Comparison of ENCODE assay signal across 1 cellular context in genomic region chr2:208174144-208174543, GRCh38.
TF ChIP-seq lines count a peak whose summit lies in the region.

No MANE protein-coding gene starts in this region.

TF ChIP-seq in GM23338, 12 proteins besides CTCF, POLR2A, EP300 and RAD21 (continued from another document):
- TF ChIP-seq, protein P1, sequence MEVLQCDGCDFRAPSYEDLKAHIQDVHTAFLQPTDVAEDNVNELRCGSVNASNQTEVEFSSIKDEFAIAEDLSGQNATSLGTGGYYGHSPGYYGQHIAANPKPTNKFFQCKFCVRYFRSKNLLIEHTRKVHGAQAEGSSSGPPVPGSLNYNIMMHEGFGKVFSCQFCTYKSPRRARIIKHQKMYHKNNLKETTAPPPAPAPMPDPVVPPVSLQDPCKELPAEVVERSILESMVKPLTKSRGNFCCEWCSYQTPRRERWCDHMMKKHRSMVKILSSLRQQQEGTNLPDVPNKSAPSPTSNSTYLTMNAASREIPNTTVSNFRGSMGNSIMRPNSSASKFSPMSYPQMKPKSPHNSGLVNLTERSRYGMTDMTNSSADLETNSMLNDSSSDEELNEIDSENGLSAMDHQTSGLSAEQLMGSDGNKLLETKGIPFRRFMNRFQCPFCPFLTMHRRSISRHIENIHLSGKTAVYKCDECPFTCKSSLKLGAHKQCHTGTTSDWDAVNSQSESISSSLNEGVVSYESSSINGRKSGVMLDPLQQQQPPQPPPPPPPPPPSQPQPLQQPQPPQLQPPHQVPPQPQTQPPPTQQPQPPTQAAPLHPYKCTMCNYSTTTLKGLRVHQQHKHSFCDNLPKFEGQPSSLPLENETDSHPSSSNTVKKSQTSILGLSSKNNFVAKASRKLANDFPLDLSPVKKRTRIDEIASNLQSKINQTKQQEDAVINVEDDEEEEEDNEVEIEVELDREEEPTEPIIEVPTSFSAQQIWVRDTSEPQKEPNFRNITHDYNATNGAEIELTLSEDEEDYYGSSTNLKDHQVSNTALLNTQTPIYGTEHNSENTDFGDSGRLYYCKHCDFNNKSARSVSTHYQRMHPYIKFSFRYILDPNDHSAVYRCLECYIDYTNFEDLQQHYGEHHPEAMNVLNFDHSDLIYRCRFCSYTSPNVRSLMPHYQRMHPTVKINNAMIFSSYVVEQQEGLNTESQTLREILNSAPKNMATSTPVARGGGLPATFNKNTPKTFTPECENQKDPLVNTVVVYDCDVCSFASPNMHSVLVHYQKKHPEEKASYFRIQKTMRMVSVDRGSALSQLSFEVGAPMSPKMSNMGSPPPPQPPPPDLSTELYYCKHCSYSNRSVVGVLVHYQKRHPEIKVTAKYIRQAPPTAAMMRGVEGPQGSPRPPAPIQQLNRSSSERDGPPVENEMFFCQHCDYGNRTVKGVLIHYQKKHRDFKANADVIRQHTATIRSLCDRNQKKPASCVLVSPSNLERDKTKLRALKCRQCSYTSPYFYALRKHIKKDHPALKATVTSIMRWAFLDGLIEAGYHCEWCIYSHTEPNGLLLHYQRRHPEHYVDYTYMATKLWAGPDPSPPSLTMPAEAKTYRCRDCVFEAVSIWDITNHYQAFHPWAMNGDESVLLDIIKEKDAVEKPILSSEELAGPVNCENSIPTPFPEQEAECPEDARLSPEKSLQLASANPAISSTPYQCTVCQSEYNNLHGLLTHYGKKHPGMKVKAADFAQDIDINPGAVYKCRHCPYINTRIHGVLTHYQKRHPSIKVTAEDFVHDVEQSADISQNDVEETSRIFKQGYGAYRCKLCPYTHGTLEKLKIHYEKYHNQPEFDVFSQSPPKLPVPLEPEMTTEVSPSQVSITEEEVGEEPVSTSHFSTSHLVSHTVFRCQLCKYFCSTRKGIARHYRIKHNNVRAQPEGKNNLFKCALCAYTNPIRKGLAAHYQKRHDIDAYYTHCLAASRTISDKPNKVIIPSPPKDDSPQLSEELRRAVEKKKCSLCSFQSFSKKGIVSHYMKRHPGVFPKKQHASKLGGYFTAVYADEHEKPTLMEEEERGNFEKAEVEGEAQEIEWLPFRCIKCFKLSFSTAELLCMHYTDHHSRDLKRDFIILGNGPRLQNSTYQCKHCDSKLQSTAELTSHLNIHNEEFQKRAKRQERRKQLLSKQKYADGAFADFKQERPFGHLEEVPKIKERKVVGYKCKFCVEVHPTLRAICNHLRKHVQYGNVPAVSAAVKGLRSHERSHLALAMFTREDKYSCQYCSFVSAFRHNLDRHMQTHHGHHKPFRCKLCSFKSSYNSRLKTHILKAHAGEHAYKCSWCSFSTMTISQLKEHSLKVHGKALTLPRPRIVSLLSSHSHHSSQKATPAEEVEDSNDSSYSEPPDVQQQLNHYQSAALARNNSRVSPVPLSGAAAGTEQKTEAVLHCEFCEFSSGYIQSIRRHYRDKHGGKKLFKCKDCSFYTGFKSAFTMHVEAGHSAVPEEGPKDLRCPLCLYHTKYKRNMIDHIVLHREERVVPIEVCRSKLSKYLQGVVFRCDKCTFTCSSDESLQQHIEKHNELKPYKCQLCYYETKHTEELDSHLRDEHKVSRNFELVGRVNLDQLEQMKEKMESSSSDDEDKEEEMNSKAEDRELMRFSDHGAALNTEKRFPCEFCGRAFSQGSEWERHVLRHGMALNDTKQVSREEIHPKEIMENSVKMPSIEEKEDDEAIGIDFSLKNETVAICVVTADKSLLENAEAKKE (CRISPR knock-in tag; IDR thresholded peaks at IDR 0.05), result no peak
- TF ChIP-seq ZNF114 (CRISPR knock-in tag; IDR thresholded peaks at IDR 0.05), result no peak
- TF ChIP-seq, protein P2, sequence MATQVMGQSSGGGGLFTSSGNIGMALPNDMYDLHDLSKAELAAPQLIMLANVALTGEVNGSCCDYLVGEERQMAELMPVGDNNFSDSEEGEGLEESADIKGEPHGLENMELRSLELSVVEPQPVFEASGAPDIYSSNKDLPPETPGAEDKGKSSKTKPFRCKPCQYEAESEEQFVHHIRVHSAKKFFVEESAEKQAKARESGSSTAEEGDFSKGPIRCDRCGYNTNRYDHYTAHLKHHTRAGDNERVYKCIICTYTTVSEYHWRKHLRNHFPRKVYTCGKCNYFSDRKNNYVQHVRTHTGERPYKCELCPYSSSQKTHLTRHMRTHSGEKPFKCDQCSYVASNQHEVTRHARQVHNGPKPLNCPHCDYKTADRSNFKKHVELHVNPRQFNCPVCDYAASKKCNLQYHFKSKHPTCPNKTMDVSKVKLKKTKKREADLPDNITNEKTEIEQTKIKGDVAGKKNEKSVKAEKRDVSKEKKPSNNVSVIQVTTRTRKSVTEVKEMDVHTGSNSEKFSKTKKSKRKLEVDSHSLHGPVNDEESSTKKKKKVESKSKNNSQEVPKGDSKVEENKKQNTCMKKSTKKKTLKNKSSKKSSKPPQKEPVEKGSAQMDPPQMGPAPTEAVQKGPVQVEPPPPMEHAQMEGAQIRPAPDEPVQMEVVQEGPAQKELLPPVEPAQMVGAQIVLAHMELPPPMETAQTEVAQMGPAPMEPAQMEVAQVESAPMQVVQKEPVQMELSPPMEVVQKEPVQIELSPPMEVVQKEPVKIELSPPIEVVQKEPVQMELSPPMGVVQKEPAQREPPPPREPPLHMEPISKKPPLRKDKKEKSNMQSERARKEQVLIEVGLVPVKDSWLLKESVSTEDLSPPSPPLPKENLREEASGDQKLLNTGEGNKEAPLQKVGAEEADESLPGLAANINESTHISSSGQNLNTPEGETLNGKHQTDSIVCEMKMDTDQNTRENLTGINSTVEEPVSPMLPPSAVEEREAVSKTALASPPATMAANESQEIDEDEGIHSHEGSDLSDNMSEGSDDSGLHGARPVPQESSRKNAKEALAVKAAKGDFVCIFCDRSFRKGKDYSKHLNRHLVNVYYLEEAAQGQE (IDR thresholded peaks at IDR 0.05; ENCODE audit: unreplicated experiment), result no peak
